In the genomic region with DNA sequence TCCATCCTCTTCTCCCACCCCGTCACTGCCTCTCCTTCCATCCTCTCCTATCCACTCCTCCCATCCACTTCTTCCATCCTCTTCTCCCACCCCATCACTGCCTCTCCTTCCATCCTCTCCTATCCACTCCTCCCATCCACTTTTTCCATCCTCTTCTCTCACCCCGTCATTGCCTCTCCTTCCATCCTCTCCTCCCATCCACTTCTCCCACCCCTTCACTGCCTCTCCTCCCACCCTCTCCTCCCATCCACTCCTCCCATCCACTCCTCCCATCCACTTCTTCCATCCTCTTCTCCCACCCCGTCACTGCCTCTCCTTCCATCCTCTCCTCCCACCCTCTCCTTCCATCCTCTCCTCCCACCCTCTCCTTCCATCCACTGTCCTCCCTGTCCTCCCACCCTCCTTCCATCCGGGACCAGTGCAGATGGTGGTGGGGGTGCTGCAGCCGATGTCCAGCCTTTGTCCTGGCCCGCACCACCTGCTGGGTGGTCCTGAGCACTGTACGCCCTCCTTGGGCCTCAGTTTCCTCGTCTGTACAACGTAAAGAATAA, we compare ENCODE assay signal across 18 cellular contexts. TPM values are rescaled to one million over a fixed set of nuclear protein-coding genes. Genes with fewer than 3 reads are reported as not detected.
DNase-seq lines count a peak whose midpoint lies in the region; ATAC-seq and TF ChIP-seq lines count a peak whose summit lies in the region.
"Had no signal": no experiment of that assay in that cellular context is flagged by ENCODE, and none has a peak within 500 bp of the region (broad histone marks: within the 10 kb centered on the region; RNA-seq: fewer than 3 reads in every experiment).

No MANE protein-coding gene starts in this region.

- H3K4me3 ChIP-seq in tibial nerve: no peak overlapping the region
- H3K4me3 ChIP-seq: GM23248 had no signal

- H3K4me1 ChIP-seq in tibial nerve: peaks cover 0 to 62% (median 34%) of the 10 kb centered on the region in 4 donors

- TF ChIP-seq POLR2A in tibial nerve (IDR thresholded peaks at IDR 0.05): no peak

- H3K9me3 Mint-ChIP-seq in natural killer cell (no peaks in the 10 kb centered on the region), nephron progenitor cell (no peaks in the 10 kb centered on the region)
- H3K9me3 Mint-ChIP-seq in natural killer cell treated with Interleukin-12 subunit alpha and Interleukin-12 subunit beta and Interleukin-15 and Interleukin-18, amount 100 ng/mL, for 72 hours: no peaks in the 10 kb centered on the region
- no peaks in the 10 kb centered on the region for H3K9me3 Mint-ChIP-seq in activated T-cell treated with anti-CD3 and anti-CD28 coated beads, Interleukin-2, amount 50 U/mL, for 24 hours

- no peaks in the 10 kb centered on the region for H3K27me3 ChIP-seq in tibial nerve
- H3K27me3 ChIP-seq: BE2C had no signal

- DNase-seq in natural killer cell: no peak
- DNase-seq in natural killer cell treated with Interleukin-12 subunit alpha and Interleukin-12 subunit beta and Interleukin-15 and Interleukin-18, amount 100 ng/mL, for 72 hours (ENCODE audit: low spot score): no peak
- DNase-seq in nephron progenitor cell: no peak
- DNase-seq in DMS153 (lab: John Stamatoyannopoulos, UW): no peak
- no peak for DNase-seq in activated T-cell treated with anti-CD3 and anti-CD28 coated beads, Interleukin-2, amount 50 U/mL, for 24 hours
- DNase-seq in tibial nerve (ENCODE audit: low spot score in 2 of 2): no peak
- DNase-seq: CD4-positive, CD25-positive, alpha-beta regulatory T cell; GDM1; HCEC 1CT; NCI-H1105 treated with DMSO at 0.1 percent for 48 hours; NCI-H1694; NCI-H2081 treated with DMSO at 0.1 percent for 48 hours; NCI-H446 treated with DMSO at 0.1 percent for 48 hours had no signal

- intact Hi-C loops in natural killer cell (cut with micrococcal nuclease): no loop called here

- peak overlapping the region; percentile 52 for H3K4me3 Mint-ChIP-seq in natural killer cell
- H3K4me3 Mint-ChIP-seq in natural killer cell treated with Interleukin-12 subunit alpha and Interleukin-12 subunit beta and Interleukin-15 and Interleukin-18, amount 100 ng/mL, for 72 hours: no peak overlapping the region
- peak overlapping the region; percentile 86 for H3K4me3 Mint-ChIP-seq in nephron progenitor cell
- no peak overlapping the region for H3K4me3 Mint-ChIP-seq in activated T-cell treated with anti-CD3 and anti-CD28 coated beads, Interleukin-2, amount 50 U/mL, for 24 hours

- H3K27ac Mint-ChIP-seq in natural killer cell (no peak overlapping the region), nephron progenitor cell (no peak overlapping the region)
- H3K27ac Mint-ChIP-seq in natural killer cell treated with Interleukin-12 subunit alpha and Interleukin-12 subunit beta and Interleukin-15 and Interleukin-18, amount 100 ng/mL, for 72 hours: no peak overlapping the region
- H3K27ac Mint-ChIP-seq in activated T-cell treated with anti-CD3 and anti-CD28 coated beads, Interleukin-2, amount 50 U/mL, for 24 hours: no peak overlapping the region
- H3K27ac Mint-ChIP-seq: CD4-positive, CD25-positive, alpha-beta regulatory T cell had no signal

- no peak overlapping the region for H3K27ac ChIP-seq in tibial nerve
- H3K27ac ChIP-seq: GM23248 had no signal

- H3K36me3 ChIP-seq in tibial nerve: peaks cover 0 to 49% (median 4%) of the 10 kb centered on the region in 3 donors

- H3K27me3 Mint-ChIP-seq in natural killer cell (ENCODE audit: low read depth in 2 of 2) (peaks cover 0 to 3% of the 10 kb centered on the region in 2 donors), nephron progenitor cell (ENCODE audit: low read depth, poor library complexity) (peaks cover 6% of the 10 kb centered on the region)
- H3K27me3 Mint-ChIP-seq in natural killer cell treated with Interleukin-12 subunit alpha and Interleukin-12 subunit beta and Interleukin-15 and Interleukin-18, amount 100 ng/mL, for 72 hours: no peaks in the 10 kb centered on the region
- no peaks in the 10 kb centered on the region for H3K27me3 Mint-ChIP-seq in activated T-cell treated with anti-CD3 and anti-CD28 coated beads, Interleukin-2, amount 50 U/mL, for 24 hours

- ATAC-seq in natural killer cell: no peak
- no peak for ATAC-seq in natural killer cell treated with Interleukin-12 subunit alpha and Interleukin-12 subunit beta and Interleukin-15 and Interleukin-18, amount 100 ng/mL, for 72 hours
- ATAC-seq: Right ventricle myocardium inferior had no signal

- WGBS in tibial nerve, 2 donors: 28 to 44% methylated on average over 6 to 9 of the region's 9 CpGs

- H3K4me1 Mint-ChIP-seq in natural killer cell: peaks cover 7 to 12% of the 10 kb centered on the region in 2 donors
- H3K4me1 Mint-ChIP-seq in natural killer cell treated with Interleukin-12 subunit alpha and Interleukin-12 subunit beta and Interleukin-15 and Interleukin-18, amount 100 ng/mL, for 72 hours (ENCODE audit: low read depth in 2 of 2): peaks cover 6 to 7% of the 10 kb centered on the region in 2 donors
- H3K4me1 Mint-ChIP-seq in nephron progenitor cell: peaks cover 45% of the 10 kb centered on the region
- H3K4me1 Mint-ChIP-seq in activated T-cell treated with anti-CD3 and anti-CD28 coated beads, Interleukin-2, amount 50 U/mL, for 24 hours (ENCODE audit: low read depth): peaks cover 11% of the 10 kb centered on the region

- H3K9me3 ChIP-seq in tibial nerve: no peaks in the 10 kb centered on the region
- H3K9me3 ChIP-seq: BE2C had no signal

- no peak for TF ChIP-seq EP300 in tibial nerve (IDR thresholded peaks at IDR 0.05)

- H3K36me3 Mint-ChIP-seq in natural killer cell (no peaks in the 10 kb centered on the region), nephron progenitor cell (ENCODE audit: low read depth) (peaks cover 5% of the 10 kb centered on the region)
- no peaks in the 10 kb centered on the region for H3K36me3 Mint-ChIP-seq in natural killer cell treated with Interleukin-12 subunit alpha and Interleukin-12 subunit beta and Interleukin-15 and Interleukin-18, amount 100 ng/mL, for 72 hours
- H3K36me3 Mint-ChIP-seq in activated T-cell treated with anti-CD3 and anti-CD28 coated beads, Interleukin-2, amount 50 U/mL, for 24 hours (ENCODE audit: low read depth): peaks cover 36% of the 10 kb centered on the region

- no peak for TF ChIP-seq CTCF in natural killer cell (IDR thresholded peaks at IDR 0.05)
- TF ChIP-seq CTCF in nephron progenitor cell (IDR thresholded peaks at IDR 0.05): no peak
- no peak for TF ChIP-seq CTCF in tibial nerve (IDR thresholded peaks at IDR 0.05)

RNA-seq across cellular contexts. Expression of gene WFIKKN1, which starts 1.1 kb away (rescaled TPM):
- total RNA-seq in natural killer cell: 1 to 10 TPM in 1 of 3 donors, under 1 TPM in 2; 0.60 to 1.7 (median 0.75) TPM
- 1 to 10 TPM in 1 of 2 donors, under 1 TPM in 1; 0.75 to 1.1 TPM for total RNA-seq in natural killer cell treated with Interleukin-12 subunit alpha and Interleukin-12 subunit beta and Interleukin-15 and Interleukin-18, amount 100 ng/mL, for 72 hours
- total RNA-seq in tibial nerve: 1 to 10 TPM in 3 of 4 donors, under 1 TPM in 1; 0.66 to 3.9 (median 1.8) TPM
- total RNA-seq: A172, Daoy, GM23248 had no signal

RNA-seq across cellular contexts. Expression of gene METTL26, which starts 4.2 kb away (rescaled TPM):
- total RNA-seq in natural killer cell (10 to 100 TPM; 33.7 to 36.3 (median 36.1) TPM), tibial nerve (100 to 1,000 TPM; 147 to 204 (median 176) TPM)
- total RNA-seq in natural killer cell treated with Interleukin-12 subunit alpha and Interleukin-12 subunit beta and Interleukin-15 and Interleukin-18, amount 100 ng/mL, for 72 hours: 100 to 1,000 TPM in 1 of 2 donors, 10 to 100 TPM in 1; 93.7 to 115 TPM

RNA-seq across cellular contexts. Expression of gene MCRIP2, which starts 9.7 kb away (rescaled TPM):
- total RNA-seq in natural killer cell: 10 to 100 TPM; 11.3 to 17.4 (median 15.7) TPM
- 10 to 100 TPM; 29.5 to 57.7 TPM for total RNA-seq in natural killer cell treated with Interleukin-12 subunit alpha and Interleukin-12 subunit beta and Interleukin-15 and Interleukin-18, amount 100 ng/mL, for 72 hours
- total RNA-seq in tibial nerve: 10 to 100 TPM; 20.8 to 37.7 (median 32.4) TPM

RNA-seq across cellular contexts. Expression of gene WDR90, which starts 17.3 kb away (rescaled TPM):
- total RNA-seq in natural killer cell (10 to 100 TPM; 16.7 to 22.8 (median 20.2) TPM), tibial nerve (10 to 100 TPM; 26.9 to 83.7 (median 54.1) TPM)
- 100 to 1,000 TPM in 1 of 2 donors, 10 to 100 TPM in 1; 49.7 to 130 TPM for total RNA-seq in natural killer cell treated with Interleukin-12 subunit alpha and Interleukin-12 subunit beta and Interleukin-15 and Interleukin-18, amount 100 ng/mL, for 72 hours

RNA-seq across cellular contexts. Expression of gene RHOT2, which starts 36.0 kb away (rescaled TPM):
- total RNA-seq in natural killer cell: 100 to 1,000 TPM; 205 to 216 (median 211) TPM
- total RNA-seq in natural killer cell treated with Interleukin-12 subunit alpha and Interleukin-12 subunit beta and Interleukin-15 and Interleukin-18, amount 100 ng/mL, for 72 hours: 100 to 1,000 TPM; 171 to 259 TPM
- total RNA-seq in tibial nerve: 100 to 1,000 TPM in 3 of 4 donors, 10 to 100 TPM in 1; 68.6 to 188 (median 106) TPM

Comparison
In these comparisons a context has a peak if more than half of its experiments do, and no peak if none do; other contexts are left out.
1. H3K4me3 Mint-ChIP-seq: peak in natural killer cell (single experiment) and nephron progenitor cell (single experiment); none in natural killer cell treated with Interleukin-12 subunit alpha and Interleukin-12 subunit beta and Interleukin-15 and Interleukin-18, amount 100 ng/mL, for 72 hours (single experiment) and activated T-cell treated with anti-CD3 and anti-CD28 coated beads, Interleukin-2, amount 50 U/mL, for 24 hours (single experiment).